8 cellular contexts compared by ENCODE assay signal in the genomic region with DNA sequence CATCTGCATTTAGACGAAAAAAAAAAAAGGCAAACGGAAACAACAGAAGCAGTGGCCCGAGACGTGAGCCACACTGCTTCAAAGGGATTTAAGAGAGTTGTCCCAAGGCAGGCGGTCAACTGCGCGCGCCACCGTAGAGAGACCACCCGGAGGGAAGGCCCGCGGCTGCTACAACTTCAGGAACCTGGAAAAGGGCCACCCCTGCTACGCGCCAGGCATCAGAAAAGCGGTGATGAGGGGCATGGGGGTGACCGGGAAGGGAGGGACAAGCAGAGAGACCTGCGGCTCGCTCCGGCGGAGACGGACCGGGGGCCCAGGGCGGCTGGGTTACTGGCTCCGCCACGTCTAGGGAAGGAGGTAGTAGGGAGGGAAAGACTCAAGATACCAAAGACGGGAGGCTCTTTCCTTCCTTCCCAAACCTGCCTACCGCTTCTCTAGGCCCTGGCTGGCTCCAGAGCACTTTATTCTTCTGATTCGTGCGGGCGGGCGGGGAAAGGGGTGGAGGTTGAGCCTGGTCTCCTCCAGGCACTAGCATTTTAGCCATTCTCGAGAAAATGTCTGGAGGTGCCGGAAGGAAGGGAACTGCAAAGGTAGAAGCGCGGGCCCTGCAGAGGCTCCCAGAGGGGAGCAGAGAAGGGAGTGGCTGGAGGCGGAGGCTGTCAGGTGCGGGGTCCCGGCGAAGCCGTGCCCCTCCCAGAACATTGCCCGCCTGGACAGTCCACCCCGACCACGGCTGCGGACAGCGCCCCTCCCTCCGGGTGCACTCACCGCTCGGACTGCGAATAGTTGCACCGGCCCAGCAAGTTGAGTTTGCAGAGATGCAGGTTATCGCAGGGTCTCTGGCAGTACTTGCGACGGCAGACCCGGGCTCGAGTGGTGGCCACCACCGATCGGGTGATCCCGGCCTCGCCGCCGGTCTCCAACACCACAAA. TPM values are rescaled to one million over a fixed set of nuclear protein-coding genes. Genes with fewer than 3 reads are reported as not detected.
DNase-seq lines count a peak whose midpoint lies in the region; ATAC-seq and TF ChIP-seq lines count a peak whose summit lies in the region.

No MANE protein-coding gene starts in this region.

- H3K9me3 ChIP-seq in hepatocyte (ENCODE audit: low read depth): no peaks in the 10 kb centered on the region
- no peaks in the 10 kb centered on the region for H3K9me3 ChIP-seq in gastrocnemius medialis

- no peak for TF ChIP-seq POLR2A in gastrocnemius medialis (IDR thresholded peaks at IDR 0.05)

- ATAC-seq in activated naive CD8-positive, alpha-beta T cell treated with anti-CD3 and anti-CD28 coated beads, Interleukin-2, amount 50 U/mL, for 24 hours: no peak
- ATAC-seq in gastrocnemius medialis: peak; percentile 30 to 31
- ATAC-seq in HG03025 (IDR thresholded peaks at IDR 0.05; ENCODE audit: low FRiP score, unreplicated experiment): no peak

- TF ChIP-seq CTCF in hepatocyte (IDR thresholded peaks at IDR 0.05; ENCODE audit: poor library complexity) (no peak), gastrocnemius medialis (IDR thresholded peaks at IDR 0.05 in 4 of 5, conservative IDR thresholded peaks at IDR 0.05 in 1 of 5) (no peak)

- peak overlapping the region; percentile 98 for H3K27ac ChIP-seq in hepatocyte
- H3K27ac ChIP-seq in gastrocnemius medialis: peak overlapping the region; percentile 84 to 92 (median 86)

- in situ Hi-C loops in gastrocnemius medialis (cut with MboI; ENCODE audit: low sequenced_read_pairs in 4 of 4): loop anchor here in 2 of 4 donors (25.0 kb wide), 2 partner anchors 229 to 254 kb away; a partner anchor contains a TSS

- H2AFZ ChIP-seq in hepatocyte: peak overlapping the region; percentile 96

- no peaks in the 10 kb centered on the region for H3K27me3 ChIP-seq in hepatocyte
- H3K27me3 ChIP-seq in gastrocnemius medialis: no peaks in the 10 kb centered on the region

- peaks cover 44% of the 10 kb centered on the region for H3K4me1 Mint-ChIP-seq in activated naive CD8-positive, alpha-beta T cell treated with anti-CD3 and anti-CD28 coated beads, Interleukin-2, amount 50 U/mL, for 24 hours

- intact Hi-C loops in gastrocnemius medialis (cut with DNase I; ENCODE audit: low total_unique reads): loop anchor here (1.0 kb wide), 1 partner anchor 25 kb away; a partner anchor contains a TSS

- H3K36me3 Mint-ChIP-seq in activated naive CD8-positive, alpha-beta T cell treated with anti-CD3 and anti-CD28 coated beads, Interleukin-2, amount 50 U/mL, for 24 hours (ENCODE audit: low read depth): peaks cover 35% of the 10 kb centered on the region

- POLR2A ChIA-PET in HEK293T (lab: Yijun Ruan, JAX): interaction anchor here (0.6 kb wide), 1 partner anchor 11 kb away, joined by 3 read pairs; no protein-coding TSS in a partner anchor

- H3K4me3 ChIP-seq in hepatocyte: peak overlapping the region; percentile 97
- H3K4me3 ChIP-seq in gastrocnemius medialis: peak overlapping the region; percentile 77 to 97 (median 90)

- DNase-seq in NCI-H510A treated with DMSO at 0.1 percent for 48 hours (lab: John Stamatoyannopoulos, UW) (peak; percentile 3), NCI-H510A (lab: John Stamatoyannopoulos, UW) (no peak), HEK293T (ENCODE audit: extremely low spot score) (peak; percentile 55), NCI-H146 (lab: John Stamatoyannopoulos, UW) (peak; percentile 73), hepatocyte (ENCODE audit: low spot score) (peak; percentile 34), gastrocnemius medialis (peak in 1 of 2 donors; percentile 7)
- DNase-seq in activated naive CD8-positive, alpha-beta T cell treated with anti-CD3 and anti-CD28 coated beads, Interleukin-2, amount 50 U/mL, for 24 hours: no peak

- WGBS in hepatocyte (ENCODE audit: low lambda C conversion rate, missing lambda C conversion rate): 3% methylated on average over 58 of the region's 61 CpGs

- H3K27ac Mint-ChIP-seq in activated naive CD8-positive, alpha-beta T cell treated with anti-CD3 and anti-CD28 coated beads, Interleukin-2, amount 50 U/mL, for 24 hours: peak overlapping the region; percentile 98

- no peaks in the 10 kb centered on the region for H3K27me3 Mint-ChIP-seq in activated naive CD8-positive, alpha-beta T cell treated with anti-CD3 and anti-CD28 coated beads, Interleukin-2, amount 50 U/mL, for 24 hours

- H3K9me3 Mint-ChIP-seq in activated naive CD8-positive, alpha-beta T cell treated with anti-CD3 and anti-CD28 coated beads, Interleukin-2, amount 50 U/mL, for 24 hours: peaks cover 11% of the 10 kb centered on the region

- H3K36me3 ChIP-seq in hepatocyte (replicated peaks; ENCODE audit: insufficient read depth, low read depth) (no peaks in the 10 kb centered on the region), gastrocnemius medialis (no peaks in the 10 kb centered on the region)

- CTCF ChIA-PET in HEK293T (lab: Yijun Ruan, JAX): interaction anchor here (0.8 kb wide), 1 partner anchor 91 kb away, joined by 3 read pairs; no protein-coding TSS in a partner anchor

- peak overlapping the region; percentile 93 for H3K4me2 ChIP-seq in hepatocyte

- H3K4me1 ChIP-seq in hepatocyte (ENCODE audit: insufficient read depth): peaks cover 9% of the 10 kb centered on the region
- peaks cover 5 to 6% of the 10 kb centered on the region in 2 donors for H3K4me1 ChIP-seq in gastrocnemius medialis

- peaks cover 54% of the 10 kb centered on the region for H3K79me2 ChIP-seq in hepatocyte

- no peaks in the 10 kb centered on the region for H3K9me2 ChIP-seq in hepatocyte (replicated peaks; ENCODE audit: insufficient read depth)

- H4K20me1 ChIP-seq in hepatocyte (ENCODE audit: insufficient read depth, poor library complexity, severe bottlenecking): no peaks in the 10 kb centered on the region

- H3K4me3 Mint-ChIP-seq in activated naive CD8-positive, alpha-beta T cell treated with anti-CD3 and anti-CD28 coated beads, Interleukin-2, amount 50 U/mL, for 24 hours: peak overlapping the region; percentile 94

TF ChIP-seq in HEK293T, 16 proteins besides CTCF, POLR2A, EP300 and RAD21:
- TF ChIP-seq L3MBTL2 (conservative IDR thresholded peaks at IDR 0.05) (peak; percentile 77), ELF4 (IDR thresholded peaks at IDR 0.05) (no peak)

RNA-seq across cellular contexts. Expression of a gene that starts 1.0 kb away (rescaled TPM):
- total RNA-seq in hepatocyte (25.5 and 27.9 TPM in 2 replicates), gastrocnemius medialis (10 to 100 TPM in 1 of 4 donors, 1 to 10 TPM in 3; 3.5 to 10.4 (median 4.5) TPM)
- polyA plus RNA-seq in hepatocyte: 20.4 and 23.8 TPM in 2 replicates

Comparison
In these comparisons a context has a peak if more than half of its experiments do, and no peak if none do; other contexts are left out.
1. DNase-seq: peak in NCI-H510A treated with DMSO at 0.1 percent for 48 hours (single experiment), HEK293T (single experiment), NCI-H146 (single experiment) and hepatocyte (single experiment); none in NCI-H510A (single experiment) and activated naive CD8-positive, alpha-beta T cell treated with anti-CD3 and anti-CD28 coated beads, Interleukin-2, amount 50 U/mL, for 24 hours (single experiment).
2. ATAC-seq: peak in gastrocnemius medialis (2 of 2); none in activated naive CD8-positive, alpha-beta T cell treated with anti-CD3 and anti-CD28 coated beads, Interleukin-2, amount 50 U/mL, for 24 hours (single experiment) and HG03025 (single experiment).